ENCODE assay signal across 8 cellular contexts in the genomic region with DNA sequence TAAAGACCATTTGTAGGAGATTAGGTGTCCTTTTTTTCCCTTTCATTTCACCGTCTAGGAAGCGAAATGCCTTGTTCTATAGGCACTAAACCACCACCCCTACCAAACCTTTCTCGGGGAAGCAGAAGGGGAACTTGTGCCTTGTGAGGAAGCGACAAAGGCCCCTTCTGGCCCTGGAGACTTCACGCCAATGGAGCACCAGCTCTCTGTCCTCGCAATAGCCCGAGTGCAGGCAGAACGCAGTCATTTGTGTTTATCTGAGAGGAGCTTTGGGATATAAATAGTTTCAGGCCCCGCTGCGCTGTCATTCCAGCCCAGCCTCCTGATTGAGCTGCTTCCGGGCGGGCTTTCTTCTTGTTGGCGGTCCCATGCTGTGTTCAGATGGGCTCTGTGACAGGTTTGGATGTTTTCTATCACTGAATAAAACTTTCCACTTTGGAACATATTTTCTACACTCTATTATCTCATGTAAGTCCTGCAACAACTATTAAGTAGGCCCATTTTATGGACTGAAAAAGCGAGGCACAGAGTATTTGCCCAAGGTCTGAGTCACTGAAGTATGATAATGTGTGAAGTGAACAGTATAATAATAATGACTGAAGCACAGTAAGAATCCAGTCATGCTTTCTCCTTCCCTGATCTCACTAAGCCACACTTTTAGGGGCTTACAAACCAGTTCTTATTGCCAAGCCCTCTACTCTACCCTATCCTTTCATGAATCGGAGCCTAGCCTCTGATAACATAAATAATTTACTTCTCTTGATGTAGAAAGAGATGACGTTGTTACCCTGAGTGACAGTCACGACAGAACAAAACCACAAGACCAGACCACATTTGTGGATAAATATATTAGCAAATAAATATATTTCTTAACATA. TPM values are rescaled to one million over a fixed set of nuclear protein-coding genes. Genes with fewer than 3 reads are reported as not detected.
DNase-seq lines count a peak whose midpoint lies in the region; ATAC-seq and TF ChIP-seq lines count a peak whose summit lies in the region.

No MANE protein-coding gene starts in this region.

- H4K20me1 ChIP-seq in KMS-11 (ENCODE audit: insufficient read depth) = no peaks in the 10 kb centered on the region
- no peaks in the 10 kb centered on the region for H4K20me1 ChIP-seq in neural cell (ENCODE audit: insufficient read depth)

- H2AFZ ChIP-seq in KMS-11 (ENCODE audit: low read depth) (peak overlapping the region; percentile 51), neural cell (ENCODE audit: low read depth, low read length) (peak overlapping the region; percentile 59)

- H3K4me1 Mint-ChIP-seq in activated CD8-positive, alpha-beta T cell treated with anti-CD3 and anti-CD28 coated beads, Interleukin-2, amount 10 ng/mL, durations not matched to agents 7 days and 5 days (ENCODE audit: low read depth) = peaks cover 42% of the 10 kb centered on the region

- H3K9me3 Mint-ChIP-seq in activated CD8-positive, alpha-beta T cell treated with anti-CD3 and anti-CD28 coated beads, Interleukin-2, amount 10 ng/mL, durations not matched to agents 7 days and 5 days (ENCODE audit: insufficient read depth) = no peaks in the 10 kb centered on the region

- peaks cover 2% of the 10 kb centered on the region for H3F3A ChIP-seq in neural cell (ENCODE audit: insufficient read depth, low read length, poor library complexity, severe bottlenecking)

- TF ChIP-seq CTCF in KMS-11 (conservative IDR thresholded peaks at IDR 0.05; ENCODE audit: low read depth, low read length) (no peak; the same call in 1 of the 2 replicates), fibroblast of mammary gland (conservative IDR thresholded peaks at IDR 0.05; ENCODE audit: control insufficient read depth, insufficient read depth, low read depth, low read length) (no peak), neural cell (IDR thresholded peaks at IDR 0.05; ENCODE audit: poor library complexity, severe bottlenecking) (no peak)

- no peak overlapping the region for H3K4me3 ChIP-seq in KMS-11 (IDR thresholded peaks at IDR 0.05; ENCODE audit: insufficient read depth, low read depth, low read length)
- H3K4me3 ChIP-seq in fibroblast of mammary gland (ENCODE audit: control insufficient read depth, low read depth, low read length) = peak overlapping the region; percentile 100
- H3K4me3 ChIP-seq in neural cell (ENCODE audit: low read length) = peak overlapping the region; percentile 93

- CTCF ChIA-PET in activated CD8-positive, alpha-beta T cell treated with anti-CD3 and anti-CD28 coated beads, Interleukin-2, amount 10 ng/mL, durations not matched to agents 7 days and 5 days (lab: Charles Lee) = interaction anchor here (0.8 to 9.0 kb wide), 13 partner anchors 8 to 135 kb away, joined by 3 to 110 read pairs (median 8); a partner anchor contains a TSS

- DNase-seq in ELR (ENCODE audit: low read depth) = peak; percentile 48
- DNase-seq in activated CD8-positive, alpha-beta T cell treated with anti-CD3 and anti-CD28 coated beads, Interleukin-2, amount 10 ng/mL, durations not matched to agents 7 days and 5 days = peak; percentile 47
- DNase-seq in fibroblast of mammary gland (ENCODE audit: low read depth) = peak; percentile 17

- H3K4me1 ChIP-seq in KMS-11 (ENCODE audit: low read depth, poor library complexity, severe bottlenecking) = peaks cover 40% of the 10 kb centered on the region

- H3K27ac Mint-ChIP-seq in activated CD8-positive, alpha-beta T cell treated with anti-CD3 and anti-CD28 coated beads, Interleukin-2, amount 10 ng/mL, durations not matched to agents 7 days and 5 days = peak overlapping the region; percentile 97

- H3K79me2 ChIP-seq in KMS-11 (ENCODE audit: insufficient read depth, low read depth) (peaks cover 37% of the 10 kb centered on the region), neural cell (replicated peaks; ENCODE audit: insufficient read depth, low read length) (peaks cover 11% of the 10 kb centered on the region)

- H3K36me3 ChIP-seq in KMS-11 (ENCODE audit: insufficient read depth) (peaks cover 4% of the 10 kb centered on the region; the same call in 1 of the 2 replicates), neural cell (ENCODE audit: insufficient read depth, low read length) (peaks cover 8% of the 10 kb centered on the region)

- H3K27me3 ChIP-seq in KMS-11 (ENCODE audit: insufficient read depth, low read depth) (no peaks in the 10 kb centered on the region), neural cell (ENCODE audit: insufficient read depth, low read depth, low read length) (no peaks in the 10 kb centered on the region)

- no peaks in the 10 kb centered on the region for H3K9me2 ChIP-seq in neural cell (ENCODE audit: insufficient read depth, low read length)

- H3K27me3 Mint-ChIP-seq in activated CD8-positive, alpha-beta T cell treated with anti-CD3 and anti-CD28 coated beads, Interleukin-2, amount 10 ng/mL, durations not matched to agents 7 days and 5 days (ENCODE audit: low read depth) = no peaks in the 10 kb centered on the region

- H3K9ac ChIP-seq in KMS-11 (peak overlapping the region; percentile 67), neural cell (ENCODE audit: low read length) (peak overlapping the region; percentile 83)

- H3K27ac ChIP-seq in KMS-11 (peak overlapping the region; percentile 59), neural cell (ENCODE audit: low read length) (peak overlapping the region; percentile 73)

- POLR2A ChIA-PET in activated CD8-positive, alpha-beta T cell treated with anti-CD3 and anti-CD28 coated beads, Interleukin-2, amount 10 ng/mL, durations not matched to agents 7 days and 5 days (lab: Charles Lee) = interaction anchor here (0.9 to 9.0 kb wide), 13 partner anchors 12 to 279 kb away, joined by 3 to 832 read pairs (median 8); a partner anchor contains a TSS

- H3K9me3 ChIP-seq in neural cell (ENCODE audit: low read length) = no peaks in the 10 kb centered on the region

- H3K4me2 ChIP-seq in KMS-11 (peak overlapping the region; percentile 83), neural cell (ENCODE audit: low read length) (peak overlapping the region; percentile 81)

- H3K4me3 Mint-ChIP-seq in activated CD8-positive, alpha-beta T cell treated with anti-CD3 and anti-CD28 coated beads, Interleukin-2, amount 10 ng/mL, durations not matched to agents 7 days and 5 days = peak overlapping the region; percentile 100

- no peak for ATAC-seq in activated CD8-positive, alpha-beta T cell treated with anti-CD3 and anti-CD28 coated beads, Interleukin-2, amount 10 ng/mL, durations not matched to agents 7 days and 5 days
- ATAC-seq in GM21526 (IDR thresholded peaks at IDR 0.05; ENCODE audit: low FRiP score, unreplicated experiment) (no peak), HG03469 (IDR thresholded peaks at IDR 0.05; ENCODE audit: unreplicated experiment) (no peak), HG02759 (IDR thresholded peaks at IDR 0.05; ENCODE audit: unreplicated experiment) (no peak)

- peak; percentile 9 for TF ChIP-seq EP300 in neural cell (conservative IDR thresholded peaks at IDR 0.05; ENCODE audit: poor library complexity, severe bottlenecking)

- no peak for TF ChIP-seq RAD21 in neural cell (conservative IDR thresholded peaks at IDR 0.05)

- peaks cover 53% of the 10 kb centered on the region for H3K36me3 Mint-ChIP-seq in activated CD8-positive, alpha-beta T cell treated with anti-CD3 and anti-CD28 coated beads, Interleukin-2, amount 10 ng/mL, durations not matched to agents 7 days and 5 days (ENCODE audit: low read depth)

TF ChIP-seq in neural cell, 6 proteins besides CTCF, POLR2A, EP300 and RAD21:
- TF ChIP-seq MXI1 (conservative IDR thresholded peaks at IDR 0.05; ENCODE audit: poor library complexity, severe bottlenecking) (no peak), POLR2AphosphoS5 (IDR thresholded peaks at IDR 0.05) (peak; percentile 57), SMC3 (conservative IDR thresholded peaks at IDR 0.05; ENCODE audit: poor library complexity) (no peak), EZH2 (IDR thresholded peaks at IDR 0.05; ENCODE audit: borderline replicate concordance, insufficient read depth, low read length, poor library complexity, severe bottlenecking) (no peak), TAF1 (IDR thresholded peaks at IDR 0.05; ENCODE audit: low read depth) (peak; percentile 6)
- TF ChIP-seq, protein P1, sequence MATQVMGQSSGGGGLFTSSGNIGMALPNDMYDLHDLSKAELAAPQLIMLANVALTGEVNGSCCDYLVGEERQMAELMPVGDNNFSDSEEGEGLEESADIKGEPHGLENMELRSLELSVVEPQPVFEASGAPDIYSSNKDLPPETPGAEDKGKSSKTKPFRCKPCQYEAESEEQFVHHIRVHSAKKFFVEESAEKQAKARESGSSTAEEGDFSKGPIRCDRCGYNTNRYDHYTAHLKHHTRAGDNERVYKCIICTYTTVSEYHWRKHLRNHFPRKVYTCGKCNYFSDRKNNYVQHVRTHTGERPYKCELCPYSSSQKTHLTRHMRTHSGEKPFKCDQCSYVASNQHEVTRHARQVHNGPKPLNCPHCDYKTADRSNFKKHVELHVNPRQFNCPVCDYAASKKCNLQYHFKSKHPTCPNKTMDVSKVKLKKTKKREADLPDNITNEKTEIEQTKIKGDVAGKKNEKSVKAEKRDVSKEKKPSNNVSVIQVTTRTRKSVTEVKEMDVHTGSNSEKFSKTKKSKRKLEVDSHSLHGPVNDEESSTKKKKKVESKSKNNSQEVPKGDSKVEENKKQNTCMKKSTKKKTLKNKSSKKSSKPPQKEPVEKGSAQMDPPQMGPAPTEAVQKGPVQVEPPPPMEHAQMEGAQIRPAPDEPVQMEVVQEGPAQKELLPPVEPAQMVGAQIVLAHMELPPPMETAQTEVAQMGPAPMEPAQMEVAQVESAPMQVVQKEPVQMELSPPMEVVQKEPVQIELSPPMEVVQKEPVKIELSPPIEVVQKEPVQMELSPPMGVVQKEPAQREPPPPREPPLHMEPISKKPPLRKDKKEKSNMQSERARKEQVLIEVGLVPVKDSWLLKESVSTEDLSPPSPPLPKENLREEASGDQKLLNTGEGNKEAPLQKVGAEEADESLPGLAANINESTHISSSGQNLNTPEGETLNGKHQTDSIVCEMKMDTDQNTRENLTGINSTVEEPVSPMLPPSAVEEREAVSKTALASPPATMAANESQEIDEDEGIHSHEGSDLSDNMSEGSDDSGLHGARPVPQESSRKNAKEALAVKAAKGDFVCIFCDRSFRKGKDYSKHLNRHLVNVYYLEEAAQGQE (IDR thresholded peaks at IDR 0.05; ENCODE audit: borderline replicate concordance) = no peak

RNA-seq across cellular contexts. Expression of a gene that starts 1.1 kb away (rescaled TPM):
- total RNA-seq in activated CD8-positive, alpha-beta T cell treated with anti-CD3 and anti-CD28 coated beads, Interleukin-2, amount 10 ng/mL, durations not matched to agents 7 days and 5 days = 10 to 100 TPM; 75.2 to 90.8 TPM
- polyA plus RNA-seq in neural cell = 84.2 and 109 TPM in 2 replicates
- 30.7 and 34.5 TPM in 2 replicates for polyA minus RNA-seq in neural cell

RNA-seq across cellular contexts. Expression of a gene that starts 24.5 kb away (rescaled TPM):
- total RNA-seq in activated CD8-positive, alpha-beta T cell treated with anti-CD3 and anti-CD28 coated beads, Interleukin-2, amount 10 ng/mL, durations not matched to agents 7 days and 5 days = 10 to 100 TPM; 45.8 to 51.5 TPM
- 103 and 125 TPM in 2 replicates for polyA plus RNA-seq in neural cell
- polyA minus RNA-seq in neural cell = 68.8 and 84.2 TPM in 2 replicates
